ENCODE assay signal across 22 cellular contexts in genomic region chr7:45715471-45716352, GRCh38.
"Had no signal": no experiment of that assay in that cellular context is flagged by ENCODE, and none has a peak within 500 bp of the region (broad histone marks: within the 10 kb centered on the region; RNA-seq: fewer than 3 reads in every experiment).

No MANE protein-coding gene starts in this region.

- H3K4me3 Mint-ChIP-seq: activated naive CD8-positive, alpha-beta T cell; activated T-helper 17 cell treated with anti-CD3 and anti-CD28 coated beads, Interleukin-2, amount 50 U/mL, for 72 hours; nephron progenitor cell; stimulated activated naive B cell treated with anti-CD40 and anti-IgM and Interleukin-4, amounts not matched to agents 10 μg/mL and 1 μg/mL and 100 μg/mL, for 72 hours had no signal

- FAIRE-seq: endothelial cell of umbilical vein, frontal cortex had no signal

- H3K27me3 ChIP-seq: adrenal gland, ascending aorta, brain microvascular endothelial cell, transverse colon had no signal

- H3K4me1 ChIP-seq: ascending aorta, transverse colon had no signal

- H3K27ac Mint-ChIP-seq: activated naive CD8-positive, alpha-beta T cell; activated T-helper 17 cell treated with anti-CD3 and anti-CD28 coated beads, Interleukin-2, amount 50 U/mL, for 72 hours; nephron progenitor cell; stimulated activated naive B cell treated with anti-CD40 and anti-IgM and Interleukin-4, amounts not matched to agents 10 μg/mL and 1 μg/mL and 100 μg/mL, for 72 hours had no signal

- ATAC-seq: activated T-helper 17 cell treated with anti-CD3 and anti-CD28 coated beads, Interleukin-2, amount 50 U/mL, for 72 hours; esophagus mucosa; mucosa of descending colon; sciatic nerve; stimulated activated naive B cell treated with anti-CD40 and anti-IgM and Interleukin-4, amounts not matched to agents 10 μg/mL and 1 μg/mL and 100 μg/mL, for 72 hours had no signal

- H3K27me3 Mint-ChIP-seq: activated naive CD8-positive, alpha-beta T cell; activated T-helper 17 cell treated with anti-CD3 and anti-CD28 coated beads, Interleukin-2, amount 50 U/mL, for 72 hours had no signal

- H3K36me3 Mint-ChIP-seq: activated naive CD8-positive, alpha-beta T cell; stimulated activated naive B cell treated with anti-CD40 and anti-IgM and Interleukin-4, amounts not matched to agents 10 μg/mL and 1 μg/mL and 100 μg/mL, for 72 hours had no signal

- H3K9me3 Mint-ChIP-seq: activated T-helper 17 cell treated with anti-CD3 and anti-CD28 coated beads, Interleukin-2, amount 50 U/mL, for 72 hours; nephron progenitor cell; stimulated activated naive B cell treated with anti-CD40 and anti-IgM and Interleukin-4, amounts not matched to agents 10 μg/mL and 1 μg/mL and 100 μg/mL, for 72 hours had no signal

- H3K36me3 ChIP-seq: adrenal gland, ascending aorta, brain microvascular endothelial cell, transverse colon had no signal

- H3K4me3 ChIP-seq: adrenal gland, ascending aorta, mucosa of descending colon, smooth muscle cell, transverse colon had no signal

- H3K4me1 Mint-ChIP-seq: activated T-helper 17 cell treated with anti-CD3 and anti-CD28 coated beads, Interleukin-2, amount 50 U/mL, for 72 hours; nephron progenitor cell; stimulated activated naive B cell treated with anti-CD40 and anti-IgM and Interleukin-4, amounts not matched to agents 10 μg/mL and 1 μg/mL and 100 μg/mL, for 72 hours had no signal

- DNase-seq: activated naive CD4-positive, alpha-beta T cell; activated T-cell treated with anti-CD3 and anti-CD28 coated beads, Interleukin-2, amount 50 U/mL, for 1 hour; brain microvascular endothelial cell; effector memory CD4-positive, alpha-beta T cell; glutamatergic neuron; hippocampal formation; mesendoderm; mucosa of descending colon; nephron progenitor cell; nucleus accumbens; stimulated activated CD4-positive, alpha-beta T cell treated with anti-CD3 and anti-CD28 coated beads, Interleukin-15, amount 100 ng/mL, for 24 hours; stimulated activated naive B cell treated with anti-CD40 and anti-IgM and Interleukin-4, amounts not matched to agents 10 μg/mL and 1 μg/mL and 100 μg/mL, for 72 hours; transverse colon had no signal

- H3K9me3 ChIP-seq: adrenal gland, ascending aorta, mucosa of descending colon, transverse colon had no signal

- H3K27ac ChIP-seq: ascending aorta, brain microvascular endothelial cell, transverse colon had no signal
